In the genomic region with DNA sequence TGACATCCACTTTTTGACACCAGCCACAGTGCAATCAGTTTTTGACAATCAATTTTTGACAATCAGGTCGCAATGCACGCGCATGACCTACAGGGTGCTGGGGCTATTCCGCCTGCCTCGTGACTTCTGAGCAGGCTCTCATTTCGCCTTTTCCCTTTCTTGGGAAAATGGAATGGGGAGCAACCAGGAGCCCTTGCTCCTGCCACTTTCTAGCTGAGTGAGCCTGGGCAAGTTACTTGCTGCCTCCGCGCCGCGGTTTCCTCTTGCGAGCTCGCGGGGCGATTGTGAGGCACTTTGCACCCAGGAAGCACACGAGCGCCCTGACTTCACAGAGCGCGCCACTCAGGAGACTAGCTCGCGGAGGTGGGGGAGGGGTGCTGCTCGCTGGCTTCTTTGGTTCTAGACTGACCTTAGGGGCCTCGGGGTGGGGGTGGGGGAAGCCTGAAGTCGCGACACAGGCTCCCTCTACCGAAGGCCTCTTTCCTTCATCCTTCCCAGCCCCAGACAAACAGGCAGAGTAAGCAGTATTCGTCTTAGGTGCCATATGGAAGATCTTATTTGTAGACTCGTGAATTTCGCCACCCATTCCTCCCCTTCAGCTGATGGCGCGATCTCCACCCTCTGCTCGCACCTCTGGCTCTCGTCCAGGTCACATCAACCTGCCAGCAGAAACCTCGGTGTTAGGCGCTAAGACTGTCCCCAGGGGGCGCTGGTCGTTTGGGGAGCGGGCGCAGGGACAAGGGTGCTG, we compare ENCODE assay signal across 8 cellular contexts. TPM values are rescaled to one million over a fixed set of nuclear protein-coding genes. Genes with fewer than 3 reads are reported as not detected.
DNase-seq lines count a peak whose midpoint lies in the region; ATAC-seq and TF ChIP-seq lines count a peak whose summit lies in the region.

No MANE protein-coding gene starts in this region.

- no peak overlapping the region for H3K27ac ChIP-seq in SK-N-SH (ENCODE audit: low read depth in 2 of 2, low read length in 1 of 2)
- peak overlapping the region; percentile 90 for H3K27ac ChIP-seq in substantia nigra (ENCODE audit: low read depth, low read length, poor library complexity, severe bottlenecking)

- H3K9ac ChIP-seq in SK-N-SH, result no peak overlapping the region

- no peaks in the 10 kb centered on the region for H3K27me3 ChIP-seq in BE2C
- no peaks in the 10 kb centered on the region for H3K27me3 ChIP-seq in SK-N-SH (ENCODE audit: insufficient read depth)

- H3K36me3 ChIP-seq in BE2C, result peaks cover 2% of the 10 kb centered on the region; the same call in 1 of the 2 replicates
- H3K36me3 ChIP-seq in SK-N-SH (replicated peaks in 1 of 2; ENCODE audit: control insufficient read depth in 1 of 2, insufficient read depth in 2 of 2, low read length in 1 of 2), result peaks cover 6 to 11% of the 10 kb centered on the region in 2 experiments

- TF ChIP-seq CTCF in BE2C (IDR thresholded peaks at IDR 0.05; ENCODE audit: low read depth, low read length) (peak; percentile 91), SK-N-SH (IDR thresholded peaks at IDR 0.05) (peak; percentile 76)

- TF ChIP-seq EP300 in SK-N-SH (IDR thresholded peaks at IDR 0.05; ENCODE audit: borderline replicate concordance in 1 of 2, low read depth in 1 of 2, low read length in 1 of 2), result no peak

- peak; percentile 67 for ATAC-seq in GM19455 (IDR thresholded peaks at IDR 0.05; ENCODE audit: unreplicated experiment)

- TF ChIP-seq RAD21 in SK-N-SH (IDR thresholded peaks at IDR 0.05; ENCODE audit: low read length), result peak; percentile 74

- H3F3A ChIP-seq in SK-N-SH (replicated peaks; ENCODE audit: insufficient read depth), result no peaks in the 10 kb centered on the region

- H3K4me2 ChIP-seq in SK-N-SH, result no peak overlapping the region

- peak overlapping the region; percentile 65 for H3K4me3 ChIP-seq in BE2C (ENCODE audit: low read depth, low read length)
- H3K4me3 ChIP-seq in SK-N-SH (ENCODE audit: low read depth in 2 of 2, low read length in 1 of 2), result no peak overlapping the region

- H3K9me3 ChIP-seq in BE2C, result no peaks in the 10 kb centered on the region
- no peaks in the 10 kb centered on the region for H3K9me3 ChIP-seq in SK-N-SH

- no peaks in the 10 kb centered on the region for H3K9me2 ChIP-seq in SK-N-SH

- no peaks in the 10 kb centered on the region for H4K20me1 ChIP-seq in SK-N-SH (ENCODE audit: insufficient read depth)

- H2AFZ ChIP-seq in SK-N-SH (ENCODE audit: low read depth), result no peak overlapping the region

- no peaks in the 10 kb centered on the region for H3K79me2 ChIP-seq in SK-N-SH (ENCODE audit: insufficient read depth)

- WGBS in SK-N-SH (ENCODE audit: low lambda C conversion rate), result 66% methylated on average over 32 of the region's 38 CpGs

- DNase-seq in BE2C (peak; percentile 90), LHCN-M2 (ENCODE audit: low read depth) (peak; percentile 82), SK-N-SH (peak; percentile 83), globus pallidus (ENCODE audit: low spot score) (peak; percentile 88), occipital lobe (lab: John Stamatoyannopoulos, UW) (peak; percentile 74), substantia nigra (lab: John Stamatoyannopoulos, UW) (peak; percentile 21 to 95 (median 83))
- peak; percentile 91 for DNase-seq in activated naive CD4-positive, alpha-beta T cell treated with anti-CD3 and anti-CD28 coated beads, Interleukin-2, amount 50 U/mL, for 16 hours

- CTCF ChIA-PET in SK-N-SH (lab: Yijun Ruan, JAX), result interaction anchor here (0.5 to 15.6 kb wide), 35 partner anchors 10 to 1517 kb away, joined by 3 to 143 read pairs (median 5); a partner anchor contains a TSS

- H3K4me1 ChIP-seq in BE2C (no peaks in the 10 kb centered on the region), SK-N-SH (ENCODE audit: control insufficient read depth in 1 of 2, insufficient read depth in 2 of 2, low read depth in 1 of 2, low read length in 1 of 2) (no peaks in the 10 kb centered on the region)

- POLR2A ChIA-PET in SK-N-SH (lab: Yijun Ruan, JAX), result interaction anchor here (1.1 to 1.2 kb wide), 3 partner anchors 11 to 64 kb away, joined by 3 to 5 read pairs (median 4); a partner anchor contains a TSS

TF ChIP-seq in SK-N-SH, 30 proteins besides CTCF, POLR2A, EP300 and RAD21:
- peak; percentile 39; the same call in 1 of the 2 replicates for TF ChIP-seq NFIC (IDR thresholded peaks at IDR 0.05; ENCODE audit: borderline replicate concordance)
- peak; percentile 80 for TF ChIP-seq SMC3 (IDR thresholded peaks at IDR 0.05; ENCODE audit: low read depth, low read length)
- TF ChIP-seq, protein P1, sequence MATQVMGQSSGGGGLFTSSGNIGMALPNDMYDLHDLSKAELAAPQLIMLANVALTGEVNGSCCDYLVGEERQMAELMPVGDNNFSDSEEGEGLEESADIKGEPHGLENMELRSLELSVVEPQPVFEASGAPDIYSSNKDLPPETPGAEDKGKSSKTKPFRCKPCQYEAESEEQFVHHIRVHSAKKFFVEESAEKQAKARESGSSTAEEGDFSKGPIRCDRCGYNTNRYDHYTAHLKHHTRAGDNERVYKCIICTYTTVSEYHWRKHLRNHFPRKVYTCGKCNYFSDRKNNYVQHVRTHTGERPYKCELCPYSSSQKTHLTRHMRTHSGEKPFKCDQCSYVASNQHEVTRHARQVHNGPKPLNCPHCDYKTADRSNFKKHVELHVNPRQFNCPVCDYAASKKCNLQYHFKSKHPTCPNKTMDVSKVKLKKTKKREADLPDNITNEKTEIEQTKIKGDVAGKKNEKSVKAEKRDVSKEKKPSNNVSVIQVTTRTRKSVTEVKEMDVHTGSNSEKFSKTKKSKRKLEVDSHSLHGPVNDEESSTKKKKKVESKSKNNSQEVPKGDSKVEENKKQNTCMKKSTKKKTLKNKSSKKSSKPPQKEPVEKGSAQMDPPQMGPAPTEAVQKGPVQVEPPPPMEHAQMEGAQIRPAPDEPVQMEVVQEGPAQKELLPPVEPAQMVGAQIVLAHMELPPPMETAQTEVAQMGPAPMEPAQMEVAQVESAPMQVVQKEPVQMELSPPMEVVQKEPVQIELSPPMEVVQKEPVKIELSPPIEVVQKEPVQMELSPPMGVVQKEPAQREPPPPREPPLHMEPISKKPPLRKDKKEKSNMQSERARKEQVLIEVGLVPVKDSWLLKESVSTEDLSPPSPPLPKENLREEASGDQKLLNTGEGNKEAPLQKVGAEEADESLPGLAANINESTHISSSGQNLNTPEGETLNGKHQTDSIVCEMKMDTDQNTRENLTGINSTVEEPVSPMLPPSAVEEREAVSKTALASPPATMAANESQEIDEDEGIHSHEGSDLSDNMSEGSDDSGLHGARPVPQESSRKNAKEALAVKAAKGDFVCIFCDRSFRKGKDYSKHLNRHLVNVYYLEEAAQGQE (IDR thresholded peaks at IDR 0.05; ENCODE audit: low read depth, low read length), result no peak

RNA-seq across cellular contexts. Expression of a gene that starts 4.6 kb away (rescaled TPM):
- 2.3 TPM for polyA plus RNA-seq in BE2C (2012; ENCODE audit: insufficient read depth, insufficient read length, low read depth)
- total RNA-seq in LHCN-M2 (2014; rRNA removed), result not detected in 2 replicates
- polyA plus RNA-seq in LHCN-M2 (2012), result 0.32 TPM
- polyA plus RNA-seq in SK-N-SH (2012; rRNA removed), result not detected in 2 replicates
- 0.01 TPM in 1 of 2 replicates, not detected in the other for polyA plus RNA-seq in SK-N-SH (2012; cell fraction: cytosol; rRNA removed)
- polyA plus RNA-seq in SK-N-SH (2012; cell fraction: nucleus; rRNA removed), result not detected in 2 replicates
- total RNA-seq in occipital lobe, result not detected

RNA-seq across cellular contexts. Expression of a gene that starts 10.6 kb away (rescaled TPM):
- polyA plus RNA-seq in BE2C (2012; ENCODE audit: insufficient read depth, insufficient read length, low read depth), result 39.5 TPM
- total RNA-seq in LHCN-M2 (2014; rRNA removed) (23.6 and 30.2 TPM in 2 replicates), occipital lobe (23.4 TPM)
- 16.2 TPM for polyA plus RNA-seq in LHCN-M2 (2012)
- 26.5 and 26.9 TPM in 2 replicates for polyA plus RNA-seq in SK-N-SH (2012; rRNA removed)
- 14.0 and 16.3 TPM in 2 replicates for polyA plus RNA-seq in SK-N-SH (2012; cell fraction: cytosol; rRNA removed)
- polyA plus RNA-seq in SK-N-SH (2012; cell fraction: nucleus; rRNA removed), result 12.4 and 20.0 TPM in 2 replicates

RNA-seq across cellular contexts. Expression of a gene that starts 25.3 kb away (rescaled TPM):
- polyA plus RNA-seq in BE2C (2012; ENCODE audit: insufficient read depth, insufficient read length, low read depth), result 24.9 TPM
- 102 and 126 TPM in 2 replicates for total RNA-seq in LHCN-M2 (2014; rRNA removed)
- polyA plus RNA-seq in LHCN-M2 (2012), result 92.1 TPM
- 131 and 192 TPM in 2 replicates for polyA plus RNA-seq in SK-N-SH (2012; rRNA removed)
- polyA plus RNA-seq in SK-N-SH (2012; cell fraction: cytosol; rRNA removed), result 139 and 153 TPM in 2 replicates
- 94.9 and 96.1 TPM in 2 replicates for polyA plus RNA-seq in SK-N-SH (2012; cell fraction: nucleus; rRNA removed)
- 1.9 TPM for total RNA-seq in occipital lobe

RNA-seq across cellular contexts. Expression of a gene that starts 34.6 kb away (rescaled TPM):
- 29.0 TPM for polyA plus RNA-seq in BE2C (2012; ENCODE audit: insufficient read depth, insufficient read length, low read depth)
- total RNA-seq in LHCN-M2 (2014; rRNA removed) (0.29 and 1.3 TPM in 2 replicates), occipital lobe (5.9 TPM)
- polyA plus RNA-seq in LHCN-M2 (2012), result 4.5 TPM
- 22.4 and 24.5 TPM in 2 replicates for polyA plus RNA-seq in SK-N-SH (2012; rRNA removed)
- polyA plus RNA-seq in SK-N-SH (2012; cell fraction: cytosol; rRNA removed), result 19.1 and 21.5 TPM in 2 replicates
- 12.6 and 14.5 TPM in 2 replicates for polyA plus RNA-seq in SK-N-SH (2012; cell fraction: nucleus; rRNA removed)

RNA-seq across cellular contexts. Expression of a gene that starts 42.4 kb away (rescaled TPM):
- polyA plus RNA-seq in BE2C (2012; ENCODE audit: insufficient read depth, insufficient read length, low read depth), result 192 TPM
- 104 and 118 TPM in 2 replicates for total RNA-seq in LHCN-M2 (2014; rRNA removed)
- polyA plus RNA-seq in LHCN-M2 (2012), result 94.9 TPM
- 144 and 149 TPM in 2 replicates for polyA plus RNA-seq in SK-N-SH (2012; rRNA removed)
- 76.4 and 109 TPM in 2 replicates for polyA plus RNA-seq in SK-N-SH (2012; cell fraction: cytosol; rRNA removed)
- 87.9 and 103 TPM in 2 replicates for polyA plus RNA-seq in SK-N-SH (2012; cell fraction: nucleus; rRNA removed)
- 12.0 TPM for total RNA-seq in occipital lobe

Comparison
In these comparisons a context has a peak if more than half of its experiments do, and no peak if none do; other contexts are left out.
1. RNA of a gene that starts 25.3 kb away (total RNA-seq): 102 to 126 TPM in LHCN-M2; 1.9 TPM in occipital lobe (single experiment); every median in the first group is over 10 times any median in the second.
2. Peak in every context shown above with its lines, with median percentiles within 50 percentile points of each other: DNase-seq.